In genomic region chr1:20158358-20159070, GRCh38 we compare ENCODE assay signal across 30 cellular contexts. TPM values are rescaled to one million over a fixed set of nuclear protein-coding genes. Genes with fewer than 3 reads are reported as not detected.
DNase-seq lines count a peak whose midpoint lies in the region; ATAC-seq, FAIRE-seq and TF ChIP-seq lines count a peak whose summit lies in the region.
"Had no signal": no experiment of that assay in that cellular context is flagged by ENCODE, and none has a peak within 500 bp of the region (broad histone marks: within the 10 kb centered on the region; RNA-seq: fewer than 3 reads in every experiment).

No MANE protein-coding gene starts in this region.

- no peak overlapping the region for H3K4me3 ChIP-seq in bronchial epithelial cell (ENCODE audit: low read depth, low read length)
- H3K4me3 ChIP-seq: suprapubic skin had no signal

- no peak overlapping the region for H3K4me3 Mint-ChIP-seq in activated naive CD8-positive, alpha-beta T cell treated with anti-CD3 and anti-CD28 coated beads, Interleukin-2, amount 50 U/mL, for 24 hours
- H3K4me3 Mint-ChIP-seq in activated naive CD8-positive, alpha-beta T cell treated with anti-CD3 and anti-CD28 coated beads for 36 hours = no peak overlapping the region
- H3K4me3 Mint-ChIP-seq: activated naive CD8-positive, alpha-beta T cell treated with anti-CD3 and anti-CD28 coated beads, Interleukin-2, amount 10 ng/mL, durations not matched to agents 7 days and 5 days; activated T-helper 1 cell treated with anti-CD3 and anti-CD28 coated beads, Interleukin-12 subunit alpha, Interleukin-12 subunit beta, Interleukin-2, Interleukin-4 antibody, amounts not matched to agents 30 ng/mL and 10 ng/mL and 1 ng/mL, durations not matched to agents 14 hours and 24 hours and 36 hours; HFFc6; naive thymus-derived CD8-positive, alpha-beta T cell; T-helper 1 cell treated with Interleukin-12 subunit alpha and Interleukin-12 subunit beta and Interleukin-4 antibody, amounts not matched to agents 30 μg/mL and 1 μg/mL, for 36 hours had no signal

- ATAC-seq in activated naive CD8-positive, alpha-beta T cell treated with anti-CD3 and anti-CD28 coated beads, Interleukin-2, amount 50 U/mL, for 24 hours = no peak
- no peak for ATAC-seq in stimulated activated naive CD8-positive, alpha-beta T cell treated with anti-CD3 and anti-CD28 coated beads, Interleukin-15, Interleukin-2, amounts not matched to agents 100 U/mL and 50 U/mL, for 24 hours
- ATAC-seq: activated CD4-positive, CD25-positive, alpha-beta regulatory T cell treated with anti-CD3 and anti-CD28 coated beads, Interleukin-2, amount 50 U/mL, for 24 hours; naive thymus-derived CD8-positive, alpha-beta T cell had no signal

- H3K9me3 Mint-ChIP-seq in activated naive CD8-positive, alpha-beta T cell treated with anti-CD3 and anti-CD28 coated beads, Interleukin-2, amount 50 U/mL, for 24 hours = peaks cover 20% of the 10 kb centered on the region
- peaks cover 27% of the 10 kb centered on the region for H3K9me3 Mint-ChIP-seq in activated naive CD8-positive, alpha-beta T cell treated with anti-CD3 and anti-CD28 coated beads for 36 hours

- no peaks in the 10 kb centered on the region for H3K27me3 ChIP-seq in bronchial epithelial cell (ENCODE audit: control insufficient read depth, insufficient read depth, low read length)
- H3K27me3 ChIP-seq: suprapubic skin had no signal

- no peak for TF ChIP-seq CTCF in bronchial epithelial cell (IDR thresholded peaks at IDR 0.05; ENCODE audit: insufficient read depth, low read length, severe bottlenecking)

- H3K27ac Mint-ChIP-seq in activated naive CD8-positive, alpha-beta T cell treated with anti-CD3 and anti-CD28 coated beads, Interleukin-2, amount 50 U/mL, for 24 hours = no peak overlapping the region
- H3K27ac Mint-ChIP-seq in activated naive CD8-positive, alpha-beta T cell treated with anti-CD3 and anti-CD28 coated beads for 36 hours = no peak overlapping the region
- H3K27ac Mint-ChIP-seq: activated naive CD8-positive, alpha-beta T cell treated with anti-CD3 and anti-CD28 coated beads, Interleukin-2, amount 10 ng/mL, durations not matched to agents 7 days and 5 days; activated T-helper 1 cell treated with anti-CD3 and anti-CD28 coated beads, Interleukin-12 subunit alpha, Interleukin-12 subunit beta, Interleukin-2, Interleukin-4 antibody, amounts not matched to agents 30 ng/mL and 10 ng/mL and 1 ng/mL, durations not matched to agents 14 hours and 24 hours and 36 hours; CD4-positive, CD25-positive, alpha-beta regulatory T cell; HFFc6; T-helper 1 cell treated with Interleukin-12 subunit alpha and Interleukin-12 subunit beta and Interleukin-4 antibody, amounts not matched to agents 30 μg/mL and 1 μg/mL, for 36 hours had no signal

- H3K36me3 ChIP-seq in bronchial epithelial cell (ENCODE audit: control insufficient read depth, insufficient read depth, low read length) = no peaks in the 10 kb centered on the region
- H3K36me3 ChIP-seq: suprapubic skin had no signal

- H3K27me3 Mint-ChIP-seq in activated naive CD8-positive, alpha-beta T cell treated with anti-CD3 and anti-CD28 coated beads, Interleukin-2, amount 50 U/mL, for 24 hours = no peaks in the 10 kb centered on the region
- H3K27me3 Mint-ChIP-seq in activated naive CD8-positive, alpha-beta T cell treated with anti-CD3 and anti-CD28 coated beads for 36 hours = no peaks in the 10 kb centered on the region
- H3K27me3 Mint-ChIP-seq: activated naive CD8-positive, alpha-beta T cell treated with anti-CD3 and anti-CD28 coated beads, Interleukin-2, amount 10 ng/mL, durations not matched to agents 7 days and 5 days; CD4-positive, CD25-positive, alpha-beta regulatory T cell; naive thymus-derived CD8-positive, alpha-beta T cell had no signal

- H3K4me1 Mint-ChIP-seq in activated naive CD8-positive, alpha-beta T cell treated with anti-CD3 and anti-CD28 coated beads, Interleukin-2, amount 50 U/mL, for 24 hours = peaks cover 6% of the 10 kb centered on the region
- H3K4me1 Mint-ChIP-seq in activated naive CD8-positive, alpha-beta T cell treated with anti-CD3 and anti-CD28 coated beads for 36 hours = peaks cover 4% of the 10 kb centered on the region

- peaks cover 6% of the 10 kb centered on the region for H3K36me3 Mint-ChIP-seq in activated naive CD8-positive, alpha-beta T cell treated with anti-CD3 and anti-CD28 coated beads, Interleukin-2, amount 50 U/mL, for 24 hours (ENCODE audit: low read depth)
- peaks cover 10% of the 10 kb centered on the region for H3K36me3 Mint-ChIP-seq in activated naive CD8-positive, alpha-beta T cell treated with anti-CD3 and anti-CD28 coated beads for 36 hours
- H3K36me3 Mint-ChIP-seq: activated naive CD8-positive, alpha-beta T cell treated with anti-CD3 and anti-CD28 coated beads, Interleukin-2, amount 10 ng/mL, durations not matched to agents 7 days and 5 days had no signal

- DNase-seq in DMS 273 (lab: John Stamatoyannopoulos, UW; ENCODE audit: unreplicated experiment) = peak; percentile 17
- DNase-seq in DMS 273 treated with DMSO at 0.1 percent for 48 hours (lab: John Stamatoyannopoulos, UW) = no peak
- peak; percentile 32 for DNase-seq in activated naive CD8-positive, alpha-beta T cell treated with anti-CD3 and anti-CD28 coated beads, Interleukin-2, amount 50 U/mL, for 24 hours
- DNase-seq in activated naive CD8-positive, alpha-beta T cell treated with anti-CD3 and anti-CD28 coated beads for 36 hours = no peak
- peak; percentile 38 for DNase-seq in bronchial epithelial cell (ENCODE audit: low read depth)
- DNase-seq in stimulated activated naive CD8-positive, alpha-beta T cell treated with anti-CD3 and anti-CD28 coated beads, Interleukin-15, Interleukin-2, amounts not matched to agents 100 U/mL and 50 U/mL, for 24 hours = peak; percentile 30
- no peak for DNase-seq in DMS153 treated with DMSO at 0.1 percent for 48 hours (lab: John Stamatoyannopoulos, UW; ENCODE audit: unreplicated experiment)
- DNase-seq in NCI-H2081 treated with DMSO at 0.1 percent for 48 hours (lab: John Stamatoyannopoulos, UW) = no peak
- DNase-seq: activated naive CD8-positive, alpha-beta T cell treated with anti-CD3 and anti-CD28 coated beads, Interleukin-2, amount 10 ng/mL, durations not matched to agents 7 days and 5 days; CD4-positive, CD25-positive, alpha-beta regulatory T cell; HFFc6; KBM-7; naive thymus-derived CD8-positive, alpha-beta T cell; NCI-H1105; NCI-H1930; NCI-H82; SK-N-SH had no signal

- no peak for FAIRE-seq in bronchial epithelial cell (lab: Jason Lieb, UNC)
- FAIRE-seq: endometrium, GM12892, islet of Langerhans had no signal

RNA-seq across cellular contexts. Expression of gene PLA2G2F, which starts 19.4 kb away (rescaled TPM):
- not detected for total RNA-seq in activated naive CD8-positive, alpha-beta T cell treated with anti-CD3 and anti-CD28 coated beads for 36 hours
- total RNA-seq in bronchial epithelial cell = not detected in 2 replicates
- total RNA-seq: activated naive CD8-positive, alpha-beta T cell treated with anti-CD3 and anti-CD28 coated beads, Interleukin-2, amount 10 ng/mL, durations not matched to agents 7 days and 5 days; activated T-helper 1 cell treated with anti-CD3 and anti-CD28 coated beads, Interleukin-12 subunit alpha, Interleukin-12 subunit beta, Interleukin-2, Interleukin-4 antibody, amounts not matched to agents 30 ng/mL and 10 ng/mL and 1 ng/mL, durations not matched to agents 14 hours and 24 hours and 36 hours; CD4-positive, CD25-positive, alpha-beta regulatory T cell; dermis microvascular lymphatic vessel endothelial cell; HFFc6; MCF 10A; naive thymus-derived CD8-positive, alpha-beta T cell; omental fat pad; skeletal muscle tissue had no signal

RNA-seq across cellular contexts. Expression of gene UBXN10, which starts 27.4 kb away (rescaled TPM):
- 1 to 10 TPM; 1.1 to 1.2 TPM for total RNA-seq in activated naive CD8-positive, alpha-beta T cell treated with anti-CD3 and anti-CD28 coated beads for 36 hours
- under 0.01 and 0.13 TPM in 2 replicates for total RNA-seq in bronchial epithelial cell
- total RNA-seq: HFFc6; MCF 10A; naive thymus-derived CD8-positive, alpha-beta T cell had no signal

RNA-seq across cellular contexts. Expression of gene PLA2G2C, which starts 27.8 kb away (rescaled TPM):
- not detected for total RNA-seq in activated naive CD8-positive, alpha-beta T cell treated with anti-CD3 and anti-CD28 coated beads for 36 hours
- not detected in 2 replicates for total RNA-seq in bronchial epithelial cell
- total RNA-seq: activated naive CD8-positive, alpha-beta T cell treated with anti-CD3 and anti-CD28 coated beads, Interleukin-2, amount 10 ng/mL, durations not matched to agents 7 days and 5 days; CD4-positive, CD25-positive, alpha-beta regulatory T cell; dermis microvascular lymphatic vessel endothelial cell; HFFc6; MCF 10A; naive thymus-derived CD8-positive, alpha-beta T cell; omental fat pad; skeletal muscle tissue; suprapubic skin; ureter had no signal

RNA-seq across cellular contexts. Expression of gene PLA2G2D, which starts 39.2 kb away (rescaled TPM):
- total RNA-seq in activated naive CD8-positive, alpha-beta T cell treated with anti-CD3 and anti-CD28 coated beads for 36 hours = not detected
- not detected in 2 replicates for total RNA-seq in bronchial epithelial cell
- total RNA-seq: activated naive CD8-positive, alpha-beta T cell treated with anti-CD3 and anti-CD28 coated beads, Interleukin-2, amount 10 ng/mL, durations not matched to agents 7 days and 5 days; activated T-helper 1 cell treated with anti-CD3 and anti-CD28 coated beads, Interleukin-12 subunit alpha, Interleukin-12 subunit beta, Interleukin-2, Interleukin-4 antibody, amounts not matched to agents 30 ng/mL and 10 ng/mL and 1 ng/mL, durations not matched to agents 14 hours and 24 hours and 36 hours; CD4-positive, CD25-positive, alpha-beta regulatory T cell; dermis microvascular lymphatic vessel endothelial cell; HFFc6; lower leg skin; MCF 10A; naive thymus-derived CD8-positive, alpha-beta T cell; omental fat pad; skeletal muscle tissue; suprapubic skin; ureter had no signal

Comparison
In these comparisons a context has a peak if more than half of its experiments do, and no peak if none do; other contexts are left out.
1. DNase-seq: peak in DMS 273 (single experiment), activated naive CD8-positive, alpha-beta T cell treated with anti-CD3 and anti-CD28 coated beads, Interleukin-2, amount 50 U/mL, for 24 hours (single experiment), bronchial epithelial cell (single experiment) and stimulated activated naive CD8-positive, alpha-beta T cell treated with anti-CD3 and anti-CD28 coated beads, Interleukin-15, Interleukin-2, amounts not matched to agents 100 U/mL and 50 U/mL, for 24 hours (single experiment); none in DMS 273 treated with DMSO at 0.1 percent for 48 hours (single experiment), activated naive CD8-positive, alpha-beta T cell treated with anti-CD3 and anti-CD28 coated beads for 36 hours (single experiment), DMS153 treated with DMSO at 0.1 percent for 48 hours (single experiment) and NCI-H2081 treated with DMSO at 0.1 percent for 48 hours (single experiment).